Comparison of ENCODE assay signal across 36 cellular contexts in the genomic region with DNA sequence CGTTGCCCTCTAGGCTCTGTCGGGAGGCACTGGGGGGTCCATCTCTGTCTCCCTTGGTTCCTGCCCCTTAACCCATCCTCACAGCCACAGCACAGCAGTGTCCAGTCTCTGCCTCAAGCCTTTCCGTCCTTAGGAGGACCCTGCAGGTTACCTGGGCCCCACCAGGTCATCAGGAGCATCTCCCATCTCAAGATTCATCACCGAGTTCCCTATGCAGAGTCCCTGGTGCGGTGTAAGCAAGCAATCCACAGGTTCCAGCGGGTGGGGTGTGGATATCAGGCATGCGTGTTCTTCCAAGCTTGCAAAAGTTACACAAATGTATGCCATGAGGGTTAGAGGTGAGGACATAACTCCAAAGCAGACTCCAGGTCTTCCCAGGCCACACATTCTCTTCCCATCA.
"Had no signal": no experiment of that assay in that cellular context is flagged by ENCODE, and none has a peak within 500 bp of the region (broad histone marks: within the 10 kb centered on the region; RNA-seq: fewer than 3 reads in every experiment).

No MANE protein-coding gene starts in this region.

- H3K4me3 ChIP-seq: ascending aorta, cardiac muscle cell, MG63, Peyer's patch had no signal

- H3K27ac ChIP-seq: cardiac muscle cell, Peyer's patch, VCaP had no signal

- H3K36me3 Mint-ChIP-seq: activated naive CD4-positive, alpha-beta T cell treated with anti-CD3 and anti-CD28 coated beads, Interleukin-2, amount 50 U/mL, for 24 hours; activated naive CD8-positive, alpha-beta T cell treated with anti-CD3 and anti-CD28 coated beads, Interleukin-2, amount 10 ng/mL, durations not matched to agents 7 days and 5 days had no signal

- ATAC-seq: activated CD8-positive, alpha-beta T cell treated with anti-CD3 and anti-CD28 coated beads for 36 hours; activated T-cell treated with anti-CD3 and anti-CD28 coated beads, Interleukin-2, amount 50 U/mL, for 4 hours; PC-3; Right ventricle myocardium inferior had no signal

- H3K4me3 Mint-ChIP-seq: activated B cell treated with CpG ODN at 0.5 μM for 24 hours; activated CD8-positive, alpha-beta T cell treated with anti-CD3 and anti-CD28 coated beads for 36 hours; activated naive CD4-positive, alpha-beta T cell treated with anti-CD3 and anti-CD28 coated beads, Interleukin-2, amount 50 U/mL, for 24 hours; activated naive CD8-positive, alpha-beta T cell treated with anti-CD3 and anti-CD28 coated beads, Interleukin-2, amount 10 ng/mL, durations not matched to agents 7 days and 5 days; activated T-cell treated with anti-CD3 and anti-CD28 coated beads, Interleukin-2, amount 50 U/mL, for 4 hours; activated T-helper 1 cell treated with anti-CD3 and anti-CD28 coated beads, Interleukin-12 subunit alpha, Interleukin-12 subunit beta, Interleukin-2, Interleukin-4 antibody, amounts not matched to agents 30 ng/mL and 10 ng/mL and 1 ng/mL, durations not matched to agents 14 hours and 24 hours and 36 hours had no signal

- H3K4me1 Mint-ChIP-seq: activated B cell treated with CpG ODN at 0.5 μM for 24 hours had no signal

- H3K4me1 ChIP-seq: Peyer's patch had no signal

- H3K27me3 Mint-ChIP-seq: activated CD8-positive, alpha-beta T cell treated with anti-CD3 and anti-CD28 coated beads for 36 hours; activated naive CD4-positive, alpha-beta T cell treated with anti-CD3 and anti-CD28 coated beads, Interleukin-2, amount 50 U/mL, for 24 hours had no signal

- H3K27ac Mint-ChIP-seq: activated B cell treated with CpG ODN at 0.5 μM for 24 hours; activated CD8-positive, alpha-beta T cell treated with anti-CD3 and anti-CD28 coated beads for 36 hours; activated naive CD4-positive, alpha-beta T cell treated with anti-CD3 and anti-CD28 coated beads, Interleukin-2, amount 50 U/mL, for 24 hours; activated naive CD8-positive, alpha-beta T cell treated with anti-CD3 and anti-CD28 coated beads, Interleukin-2, amount 10 ng/mL, durations not matched to agents 7 days and 5 days; activated T-helper 1 cell treated with anti-CD3 and anti-CD28 coated beads, Interleukin-12 subunit alpha, Interleukin-12 subunit beta, Interleukin-2, Interleukin-4 antibody, amounts not matched to agents 30 ng/mL and 10 ng/mL and 1 ng/mL, durations not matched to agents 14 hours and 24 hours and 36 hours had no signal

- H3K27me3 ChIP-seq: ascending aorta, cardiac muscle cell, MG63, Peyer's patch had no signal

- H3K36me3 ChIP-seq: ascending aorta, cardiac muscle cell, MG63, Peyer's patch had no signal

- DNase-seq: activated B cell treated with CpG ODN at 0.5 μM for 24 hours; activated CD4-positive, alpha-beta T cell treated with anti-CD3 and anti-CD28 coated beads for 1 hour; activated CD4-positive, alpha-beta T cell treated with anti-CD3 and anti-CD28 coated beads for 48 hours; activated CD4-positive, alpha-beta T cell treated with anti-CD3 and anti-CD28 coated beads, Interleukin-2, amount 50 U/mL, for 4 hours; activated CD8-positive, alpha-beta T cell treated with anti-CD3 and anti-CD28 coated beads for 36 hours; activated naive CD4-positive, alpha-beta T cell treated with Interleukin-2 at 50 U/mL for 16 hours; activated naive CD8-positive, alpha-beta T cell treated with anti-CD3 and anti-CD28 coated beads, Interleukin-2, amount 10 ng/mL, durations not matched to agents 7 days and 5 days; activated T-cell treated with anti-CD3 and anti-CD28 coated beads for 4 hours; activated T-cell treated with anti-CD3 and anti-CD28 coated beads, Interleukin-2, amount 50 U/mL, for 4 hours; amygdala; Kasumi-1; KG1; MG63; NCI-H1048; NCI-H1105 treated with DMSO at 0.1 percent for 48 hours; NCI-H1436; NCI-H1694; NCI-H1930; NCI-H2081 treated with DMSO at 0.1 percent for 48 hours; NCI-H226; NCI-H446 treated with DMSO at 0.1 percent for 48 hours; NCI-H524; NCI-H69; PC-3; Peyer's patch; RPMI8226; SW 1271; T-helper 1 cell; T-helper 2 cell; T-helper 9 cell had no signal

- H3K9me3 ChIP-seq: ascending aorta, MG63, Peyer's patch had no signal

- H3K9me3 Mint-ChIP-seq: activated B cell treated with CpG ODN at 0.5 μM for 24 hours; activated CD8-positive, alpha-beta T cell treated with anti-CD3 and anti-CD28 coated beads for 36 hours; activated naive CD4-positive, alpha-beta T cell treated with anti-CD3 and anti-CD28 coated beads, Interleukin-2, amount 50 U/mL, for 24 hours; activated naive CD8-positive, alpha-beta T cell treated with anti-CD3 and anti-CD28 coated beads, Interleukin-2, amount 10 ng/mL, durations not matched to agents 7 days and 5 days; activated T-cell treated with anti-CD3 and anti-CD28 coated beads, Interleukin-2, amount 50 U/mL, for 4 hours; activated T-helper 1 cell treated with anti-CD3 and anti-CD28 coated beads, Interleukin-12 subunit alpha, Interleukin-12 subunit beta, Interleukin-2, Interleukin-4 antibody, amounts not matched to agents 30 ng/mL and 10 ng/mL and 1 ng/mL, durations not matched to agents 14 hours and 24 hours and 36 hours had no signal
